1 cellular context compared by ENCODE assay signal in genomic region chr4:132526652-132527051, GRCh38.
TF ChIP-seq lines count a peak whose summit lies in the region.

No MANE protein-coding gene starts in this region.

TF ChIP-seq in WTC11, 78 proteins besides CTCF, POLR2A, EP300 and RAD21 (continued from another document):
- TF ChIP-seq MAX (CRISPR knock-in tag; IDR thresholded peaks at IDR 0.05) (no peak), GABPB1 (CRISPR knock-in tag; IDR thresholded peaks at IDR 0.05) (no peak), ZNF281 (CRISPR knock-in tag; IDR thresholded peaks at IDR 0.05) (no peak), TCF7 (CRISPR knock-in tag; IDR thresholded peaks at IDR 0.05; ENCODE audit: low read depth) (no peak), CREM (CRISPR knock-in tag; IDR thresholded peaks at IDR 0.05) (no peak), ZNF423 (CRISPR knock-in tag; IDR thresholded peaks at IDR 0.05) (no peak)
- TF ChIP-seq, protein P1, sequence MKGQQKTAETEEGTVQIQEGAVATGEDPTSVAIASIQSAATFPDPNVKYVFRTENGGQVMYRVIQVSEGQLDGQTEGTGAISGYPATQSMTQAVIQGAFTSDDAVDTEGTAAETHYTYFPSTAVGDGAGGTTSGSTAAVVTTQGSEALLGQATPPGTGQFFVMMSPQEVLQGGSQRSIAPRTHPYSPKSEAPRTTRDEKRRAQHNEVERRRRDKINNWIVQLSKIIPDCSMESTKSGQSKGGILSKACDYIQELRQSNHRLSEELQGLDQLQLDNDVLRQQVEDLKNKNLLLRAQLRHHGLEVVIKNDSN (CRISPR knock-in tag; IDR thresholded peaks at IDR 0.05): no peak
